ENCODE assay signal across 12 cellular contexts in genomic region chr9:34451545-34451944, GRCh38. TPM values are rescaled to one million over a fixed set of nuclear protein-coding genes. Genes with fewer than 3 reads are reported as not detected.
DNase-seq lines count a peak whose midpoint lies in the region; TF ChIP-seq lines count a peak whose summit lies in the region.
"Had no signal": no experiment of that assay in that cellular context is flagged by ENCODE, and none has a peak within 500 bp of the region (broad histone marks: within the 10 kb centered on the region; RNA-seq: fewer than 3 reads in every experiment).

No MANE protein-coding gene starts in this region.

- peak overlapping the region; percentile 47 for H3K4me2 ChIP-seq in PC-9

- no peaks in the 10 kb centered on the region for H3K9me2 ChIP-seq in PC-9 (ENCODE audit: insufficient read depth)

- 0 out of 2 replicates have a peak overlapping the region, but pooled peaks have one; percentile 33 for H2AFZ ChIP-seq in PC-9

- H3K9me3 ChIP-seq in PC-9 (ENCODE audit: insufficient read depth, low read depth), result no peaks in the 10 kb centered on the region

- POLR2A ChIA-PET in GM10248 (lab: Yijun Ruan, JAX), result no interaction called here
- POLR2A ChIA-PET in PC-9 (lab: Charles Lee; ENCODE audit: unreplicated experiment), result no interaction called here

- peaks cover 20% of the 10 kb centered on the region; the same call in 1 of the 2 replicates for H3F3A ChIP-seq in PC-9 (ENCODE audit: insufficient read depth, low read depth)

- H3K36me3 ChIP-seq in PC-9 (ENCODE audit: low read depth), result no peaks in the 10 kb centered on the region

- H3K27me3 ChIP-seq in PC-9 (ENCODE audit: insufficient read depth, low read depth), result no peaks in the 10 kb centered on the region

- no peaks in the 10 kb centered on the region for H4K20me1 ChIP-seq in PC-9 (ENCODE audit: insufficient read depth)

- CTCF ChIA-PET in GM10248 (lab: Yijun Ruan, JAX), result interaction anchor here (0.7 to 1.9 kb wide), 11 partner anchors 8 to 151 kb away, joined by 3 to 7 read pairs (median 4); no protein-coding TSS in a partner anchor
- CTCF ChIA-PET in PC-9 (lab: Charles Lee), result interaction anchor here (1.0 to 1.3 kb wide), 2 partner anchors 10 to 46 kb away, joined by 3 read pairs; no protein-coding TSS in a partner anchor

- H3K27ac ChIP-seq in PC-9, result peak overlapping the region; percentile 50
- H3K27ac ChIP-seq: epithelial cell of prostate had no signal

- TF ChIP-seq CTCF in GM10248 (IDR thresholded peaks at IDR 0.05; ENCODE audit: control extremely low read depth, extremely low read depth, low read depth, missing control alignments), result no peak
- no peak for TF ChIP-seq CTCF in GM20000 (IDR thresholded peaks at IDR 0.05; ENCODE audit: extremely low read depth, missing control alignments)
- TF ChIP-seq CTCF in PC-9 (conservative IDR thresholded peaks at IDR 0.05), result no peak

- H3K4me3 ChIP-seq in PC-9, result no peak overlapping the region
- H3K4me3 ChIP-seq: skin epidermis had no signal

- DNase-seq in GM10248 (ENCODE audit: extremely low spot score), result peak; percentile 29
- DNase-seq in GM20000 (ENCODE audit: low spot score), result peak; percentile 43
- peak; percentile 37 to 52 for DNase-seq in PC-9
- DNase-seq in glomerular visceral epithelial cell (ENCODE audit: extremely low spot score), result peak; percentile 70
- DNase-seq in effector CD8-positive, alpha-beta T cell (lab: John Stamatoyannopoulos, UW), result no peak
- no peak for DNase-seq in inferior parietal cortex (ENCODE audit: extremely low spot score)
- DNase-seq in NCI-H510A (lab: John Stamatoyannopoulos, UW), result no peak
- no peak for DNase-seq in COLO668 (lab: John Stamatoyannopoulos, UW; ENCODE audit: unreplicated experiment)
- DNase-seq: T-helper 9 cell had no signal

- H3K4me1 ChIP-seq in PC-9 (replicated peaks; ENCODE audit: insufficient read depth), result peaks cover 26% of the 10 kb centered on the region

- intact Hi-C loops in PC-9 (cut with micrococcal nuclease; ENCODE audit: unreplicated experiment), result no loop called here

- no TSS peak for BruUV-seq in PC-9 (replicated peaks; lab: Mats Ljungman, UMichigan)

- peaks cover 61% of the 10 kb centered on the region for H3K79me2 ChIP-seq in PC-9 (ENCODE audit: low read depth)

RNA-seq across cellular contexts. Expression of gene FAM219A, which starts 6.8 kb away (rescaled TPM):
- 12.7 and 15.6 TPM in 2 replicates for total RNA-seq in PC-9 (2021)

RNA-seq across cellular contexts. Expression of gene DNAI1, which starts 7.1 kb away (rescaled TPM):
- 1.5 and 1.6 TPM in 2 replicates for total RNA-seq in PC-9 (2021)
- total RNA-seq: lower leg skin had no signal

Comparison
In these comparisons a context has a peak if more than half of its experiments do, and no peak if none do; other contexts are left out.
1. DNase-seq: peak in GM10248 (single experiment), GM20000 (single experiment), PC-9 (2 of 2) and glomerular visceral epithelial cell (single experiment); none in effector CD8-positive, alpha-beta T cell (single experiment), inferior parietal cortex (single experiment), NCI-H510A (single experiment) and COLO668 (single experiment).